Comparison of ENCODE assay signal across 11 cellular contexts in genomic region chr7:105198223-105198622, GRCh38.
DNase-seq lines count a peak whose midpoint lies in the region; ATAC-seq and TF ChIP-seq lines count a peak whose summit lies in the region.
"Had no signal": no experiment of that assay in that cellular context is flagged by ENCODE, and none has a peak within 500 bp of the region (broad histone marks: within the 10 kb centered on the region; RNA-seq: fewer than 3 reads in every experiment).

No MANE protein-coding gene starts in this region.

- peaks cover 17% of the 10 kb centered on the region for H3K36me3 Mint-ChIP-seq in osteocyte (ENCODE audit: unreplicated experiment)

- TF ChIP-seq CTCF in osteocyte (IDR thresholded peaks at IDR 0.05): no peak

- ATAC-seq in SK-N-SH treated with all-trans-retinoic acid at 6 μM for 48 hours (peak; percentile 41), HG03571 (IDR thresholded peaks at IDR 0.05; ENCODE audit: unreplicated experiment) (no peak), HG02623 (IDR thresholded peaks at IDR 0.05; ENCODE audit: unreplicated experiment) (no peak), GM21423 (IDR thresholded peaks at IDR 0.05; ENCODE audit: unreplicated experiment) (no peak)

- no peaks in the 10 kb centered on the region for H3K9me3 Mint-ChIP-seq in osteocyte (ENCODE audit: unreplicated experiment)

- DNase-seq in ELF-1 (ENCODE audit: low read depth, low spot score) (peak; percentile 47), fibroblast of the conjunctiva (ENCODE audit: low read depth) (peak; percentile 37), osteocyte (ENCODE audit: extremely low spot score, unreplicated experiment) (no peak), NCI-H510A treated with DMSO at 0.1 percent for 48 hours (lab: John Stamatoyannopoulos, UW) (no peak)
- DNase-seq: DMS 273 treated with DMSO at 0.1 percent for 48 hours, H7, NCI-H1092 treated with DMSO at 0.1 percent for 48 hours had no signal

- peak overlapping the region; percentile 69 for H3K27ac Mint-ChIP-seq in osteocyte (ENCODE audit: unreplicated experiment)

- no peak overlapping the region for H3K4me3 Mint-ChIP-seq in osteocyte (ENCODE audit: unreplicated experiment)

- peaks cover 35% of the 10 kb centered on the region for H3K4me1 Mint-ChIP-seq in osteocyte (ENCODE audit: unreplicated experiment)

- no peaks in the 10 kb centered on the region for H3K27me3 Mint-ChIP-seq in osteocyte (ENCODE audit: unreplicated experiment)

TF ChIP-seq in SK-N-SH treated with all-trans-retinoic acid at 6 μM for 48 hours, 23 proteins besides CTCF, POLR2A, EP300 and RAD21:
- TF ChIP-seq ESRRG (CRISPR knock-in tag; IDR thresholded peaks at IDR 0.05) (no peak), SNAI2 (CRISPR knock-in tag; IDR thresholded peaks at IDR 0.05) (no peak), PATZ1 (CRISPR knock-in tag; IDR thresholded peaks at IDR 0.05; ENCODE audit: borderline replicate concordance) (no peak), CREB5 (CRISPR knock-in tag; IDR thresholded peaks at IDR 0.05; ENCODE audit: low read depth) (no peak), TOX (CRISPR knock-in tag; IDR thresholded peaks at IDR 0.05; ENCODE audit: borderline replicate concordance) (no peak), ZFP3 (CRISPR knock-in tag; IDR thresholded peaks at IDR 0.05) (no peak), BACH2 (CRISPR knock-in tag; IDR thresholded peaks at IDR 0.05; ENCODE audit: borderline replicate concordance) (no peak), ARNTL (CRISPR knock-in tag; IDR thresholded peaks at IDR 0.05; ENCODE audit: borderline replicate concordance, low read depth) (no peak), RARB (CRISPR knock-in tag; IDR thresholded peaks at IDR 0.05) (no peak), CSDC2 (CRISPR knock-in tag; IDR thresholded peaks at IDR 0.05) (no peak), GLIS3 (CRISPR knock-in tag; IDR thresholded peaks at IDR 0.05) (no peak), POU6F1 (CRISPR knock-in tag; IDR thresholded peaks at IDR 0.05; ENCODE audit: borderline replicate concordance, low read depth) (no peak), TCF4 (CRISPR knock-in tag; IDR thresholded peaks at IDR 0.05; ENCODE audit: borderline replicate concordance) (no peak), ZNF565 (CRISPR knock-in tag; conservative IDR thresholded peaks at IDR 0.05; ENCODE audit: low read depth) (no peak), OSR1 (CRISPR knock-in tag; IDR thresholded peaks at IDR 0.05) (no peak), ISL1 (CRISPR knock-in tag; IDR thresholded peaks at IDR 0.05) (no peak), PPARA (CRISPR knock-in tag; IDR thresholded peaks at IDR 0.05; ENCODE audit: borderline replicate concordance) (no peak)
- TF ChIP-seq, protein P1, sequence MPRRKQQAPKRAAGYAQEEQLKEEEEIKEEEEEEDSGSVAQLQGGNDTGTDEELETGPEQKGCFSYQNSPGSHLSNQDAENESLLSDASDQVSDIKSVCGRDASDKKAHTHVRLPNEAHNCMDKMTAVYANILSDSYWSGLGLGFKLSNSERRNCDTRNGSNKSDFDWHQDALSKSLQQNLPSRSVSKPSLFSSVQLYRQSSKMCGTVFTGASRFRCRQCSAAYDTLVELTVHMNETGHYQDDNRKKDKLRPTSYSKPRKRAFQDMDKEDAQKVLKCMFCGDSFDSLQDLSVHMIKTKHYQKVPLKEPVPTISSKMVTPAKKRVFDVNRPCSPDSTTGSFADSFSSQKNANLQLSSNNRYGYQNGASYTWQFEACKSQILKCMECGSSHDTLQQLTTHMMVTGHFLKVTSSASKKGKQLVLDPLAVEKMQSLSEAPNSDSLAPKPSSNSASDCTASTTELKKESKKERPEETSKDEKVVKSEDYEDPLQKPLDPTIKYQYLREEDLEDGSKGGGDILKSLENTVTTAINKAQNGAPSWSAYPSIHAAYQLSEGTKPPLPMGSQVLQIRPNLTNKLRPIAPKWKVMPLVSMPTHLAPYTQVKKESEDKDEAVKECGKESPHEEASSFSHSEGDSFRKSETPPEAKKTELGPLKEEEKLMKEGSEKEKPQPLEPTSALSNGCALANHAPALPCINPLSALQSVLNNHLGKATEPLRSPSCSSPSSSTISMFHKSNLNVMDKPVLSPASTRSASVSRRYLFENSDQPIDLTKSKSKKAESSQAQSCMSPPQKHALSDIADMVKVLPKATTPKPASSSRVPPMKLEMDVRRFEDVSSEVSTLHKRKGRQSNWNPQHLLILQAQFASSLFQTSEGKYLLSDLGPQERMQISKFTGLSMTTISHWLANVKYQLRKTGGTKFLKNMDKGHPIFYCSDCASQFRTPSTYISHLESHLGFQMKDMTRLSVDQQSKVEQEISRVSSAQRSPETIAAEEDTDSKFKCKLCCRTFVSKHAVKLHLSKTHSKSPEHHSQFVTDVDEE (CRISPR knock-in tag; IDR thresholded peaks at IDR 0.05): no peak
TF ChIP-seq in SK-N-SH treated with all-trans-retinoic acid at 6 μM for 48 hours: peak in this region for 0.

Comparison
In these comparisons a context has a peak if more than half of its experiments do, and no peak if none do; other contexts are left out.
1. DNase-seq: peak in ELF-1 (single experiment) and fibroblast of the conjunctiva (single experiment); none in osteocyte (single experiment) and NCI-H510A treated with DMSO at 0.1 percent for 48 hours (single experiment).